ENCODE assay signal across 11 cellular contexts in the genomic region with DNA sequence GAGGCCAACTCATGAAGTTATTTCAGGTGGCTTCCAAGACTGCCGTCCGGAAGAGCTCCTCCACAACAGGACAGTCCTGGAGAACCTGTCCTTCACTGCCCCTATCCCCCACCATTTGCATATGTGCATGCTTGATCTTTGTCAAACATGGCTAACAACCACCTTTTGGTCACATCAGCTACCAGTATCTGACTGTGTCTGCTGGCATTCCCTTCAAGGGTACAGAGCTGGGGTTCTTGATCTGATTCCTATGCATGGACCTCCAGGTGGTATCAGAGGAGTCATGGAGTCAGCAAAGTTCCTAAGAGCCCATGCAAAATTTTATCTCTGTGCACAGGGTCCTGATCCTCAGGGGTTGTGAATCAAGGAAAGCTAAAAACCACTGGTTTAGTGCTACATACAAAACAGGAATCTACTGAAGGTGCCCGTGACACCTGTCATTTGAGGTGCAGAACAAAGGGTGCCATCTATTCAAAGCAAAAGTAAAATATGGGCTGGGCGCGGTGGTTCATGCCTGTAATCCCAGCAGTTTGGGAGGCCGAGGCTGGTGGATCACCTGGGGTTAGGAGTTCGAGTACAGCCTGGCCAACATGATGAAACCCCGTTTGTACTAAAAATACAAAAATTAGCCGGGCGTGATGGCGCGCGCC. TPM values are rescaled to one million over a fixed set of nuclear protein-coding genes. Genes with fewer than 3 reads are reported as not detected.
A peak's percentile ranks its signal among the peaks of the same experiment; 100 is the strongest.
DNase-seq lines count a peak whose midpoint lies in the region; ATAC-seq, FAIRE-seq and TF ChIP-seq lines count a peak whose summit lies in the region.
"Had no signal": no experiment of that assay in that cellular context is flagged by ENCODE, and none has a peak within 500 bp of the region (broad histone marks: within the 10 kb centered on the region; RNA-seq: fewer than 3 reads in every experiment).

No MANE protein-coding gene starts in this region.

- no peak for TF ChIP-seq POLR2A in vagina (IDR thresholded peaks at IDR 0.05)

- peak overlapping the region; percentile 99 for H3K27ac Mint-ChIP-seq in stimulated activated naive CD8-positive, alpha-beta T cell treated with anti-CD3 and anti-CD28 coated beads, Interleukin-15, Interleukin-2, amounts not matched to agents 100 ng/mL and 50 ng/mL, for 24 hours
- H3K27ac Mint-ChIP-seq in activated CD8-positive, alpha-beta T cell treated with anti-CD3 and anti-CD28 coated beads for 36 hours = peak overlapping the region; percentile 96

- no peaks in the 10 kb centered on the region for H3K36me3 ChIP-seq in keratinocyte (ENCODE audit: control insufficient read depth in 2 of 2, extremely low read depth in 1 of 2, insufficient read depth in 2 of 2, low read length in 2 of 2)
- no peaks in the 10 kb centered on the region for H3K36me3 ChIP-seq in vagina

- H3K4me3 ChIP-seq in keratinocyte (ENCODE audit: control insufficient read depth in 2 of 3, extremely low read depth in 1 of 3, insufficient read depth in 2 of 3, low read depth in 1 of 3, low read length in 3 of 3) (peak overlapping the region in 2 of 3 experiments; percentile 34 to 37), vagina (peak overlapping the region in 1 of 2 donors; percentile 5)

- H3K27me3 ChIP-seq in keratinocyte (ENCODE audit: control insufficient read depth, extremely low read depth, insufficient read depth, low read length) = no peaks in the 10 kb centered on the region
- no peaks in the 10 kb centered on the region for H3K27me3 ChIP-seq in vagina

- H3K9ac ChIP-seq in keratinocyte (ENCODE audit: control insufficient read depth, extremely low read depth, insufficient read depth, low read length) = peak overlapping the region; percentile 93
- H3K9ac ChIP-seq: parathyroid adenoma had no signal

- dilution Hi-C loops in keratinocyte (cut with MboI; ENCODE audit: extremely low pct_ligation_motif_present, low sequenced_read_pairs) = no loop called here

- no peak overlapping the region for H2AFZ ChIP-seq in keratinocyte (ENCODE audit: control insufficient read depth, low read length)
- H2AFZ ChIP-seq: parathyroid adenoma had no signal

- H3K9me3 ChIP-seq in keratinocyte (ENCODE audit: control insufficient read depth, low read depth, low read length) = no peaks in the 10 kb centered on the region
- no peaks in the 10 kb centered on the region for H3K9me3 ChIP-seq in vagina
- H3K9me3 ChIP-seq: Caco-2 had no signal

- FAIRE-seq in keratinocyte (lab: Jason Lieb, UNC) = no peak

- H4K20me1 ChIP-seq in keratinocyte (ENCODE audit: control insufficient read depth, extremely low read depth, insufficient read depth, low read length) = peaks cover 11% of the 10 kb centered on the region

- H3K27me3 Mint-ChIP-seq in stimulated activated naive CD8-positive, alpha-beta T cell treated with anti-CD3 and anti-CD28 coated beads, Interleukin-15, Interleukin-2, amounts not matched to agents 100 ng/mL and 50 ng/mL, for 24 hours = no peaks in the 10 kb centered on the region
- H3K27me3 Mint-ChIP-seq in activated CD8-positive, alpha-beta T cell treated with anti-CD3 and anti-CD28 coated beads for 36 hours = no peaks in the 10 kb centered on the region

- no peak for TF ChIP-seq CTCF in activated CD8-positive, alpha-beta T cell treated with anti-CD3 and anti-CD28 coated beads for 36 hours (IDR thresholded peaks at IDR 0.05)
- no peak for TF ChIP-seq CTCF in keratinocyte (optimal IDR thresholded peaks at IDR 0.05 in 1 of 3, IDR thresholded peaks at IDR 0.05 in 1 of 3, conservative IDR thresholded peaks at IDR 0.05 in 1 of 3; ENCODE audit: extremely low read depth in 1 of 3, insufficient read depth in 2 of 3, low read length in 3 of 3)
- no peak for TF ChIP-seq CTCF in vagina (IDR thresholded peaks at IDR 0.05)

- peaks cover 74% of the 10 kb centered on the region for H3K79me2 ChIP-seq in keratinocyte (ENCODE audit: control insufficient read depth, insufficient read depth, low read length)

- H3K4me1 Mint-ChIP-seq in stimulated activated naive CD8-positive, alpha-beta T cell treated with anti-CD3 and anti-CD28 coated beads, Interleukin-15, Interleukin-2, amounts not matched to agents 100 ng/mL and 50 ng/mL, for 24 hours (ENCODE audit: low read depth) = peaks cover 88% of the 10 kb centered on the region
- peaks cover 68% of the 10 kb centered on the region for H3K4me1 Mint-ChIP-seq in activated CD8-positive, alpha-beta T cell treated with anti-CD3 and anti-CD28 coated beads for 36 hours (ENCODE audit: low read depth)

- intact Hi-C loops in activated CD8-positive, alpha-beta T cell treated with anti-CD3 and anti-CD28 coated beads for 36 hours (cut with micrococcal nuclease) = loop anchor here (2.0 kb wide), 1 partner anchor 17 kb away; no protein-coding TSS in a partner anchor
- intact Hi-C loops in vagina (cut with DNase I) = loop anchor here (5.0 kb wide), 1 partner anchor 37 kb away; no protein-coding TSS in a partner anchor

- peak overlapping the region; percentile 99 for H3K4me2 ChIP-seq in keratinocyte (ENCODE audit: control insufficient read depth, extremely low read depth, insufficient read depth, low read depth, low read length)

- H3K9me3 Mint-ChIP-seq in stimulated activated naive CD8-positive, alpha-beta T cell treated with anti-CD3 and anti-CD28 coated beads, Interleukin-15, Interleukin-2, amounts not matched to agents 100 ng/mL and 50 ng/mL, for 24 hours = no peaks in the 10 kb centered on the region
- no peaks in the 10 kb centered on the region for H3K9me3 Mint-ChIP-seq in activated CD8-positive, alpha-beta T cell treated with anti-CD3 and anti-CD28 coated beads for 36 hours

- H3K4me1 ChIP-seq in keratinocyte (ENCODE audit: control insufficient read depth, extremely low read depth, insufficient read depth, low read length) = peaks cover 63% of the 10 kb centered on the region
- H3K4me1 ChIP-seq in vagina = peaks cover 85% of the 10 kb centered on the region

- POLR2A ChIA-PET in activated CD8-positive, alpha-beta T cell treated with anti-CD3 and anti-CD28 coated beads for 36 hours (lab: Charles Lee) = interaction anchor here (0.7 to 7.7 kb wide), 14 partner anchors 12 to 1263 kb away, joined by 3 to 79 read pairs (median 4); a partner anchor contains a TSS

- DNase-seq in stimulated activated naive CD8-positive, alpha-beta T cell treated with anti-CD3 and anti-CD28 coated beads, Interleukin-15, Interleukin-2, amounts not matched to agents 100 U/mL and 50 U/mL, for 24 hours = no peak
- DNase-seq in activated CD8-positive, alpha-beta T cell treated with anti-CD3 and anti-CD28 coated beads for 36 hours = peak; percentile 41
- DNase-seq in keratinocyte (ENCODE audit: low read depth, low spot score) = no peak
- DNase-seq in vagina (ENCODE audit: extremely low spot score in 2 of 2) = no peak
- no peak for DNase-seq in GDM1 (lab: John Stamatoyannopoulos, UW)
- no peak for DNase-seq in C1 segment of cervical spinal cord (lab: John Stamatoyannopoulos, UW)
- DNase-seq: Caco-2, Kasumi-1 had no signal

- CTCF ChIA-PET in activated CD8-positive, alpha-beta T cell treated with anti-CD3 and anti-CD28 coated beads for 36 hours (lab: Charles Lee) = interaction anchor here (1.0 to 1.8 kb wide), 6 partner anchors 12 to 128 kb away, joined by 3 to 4 read pairs (median 3); no protein-coding TSS in a partner anchor

- no peaks in the 10 kb centered on the region for H3K9me1 ChIP-seq in keratinocyte (ENCODE audit: control insufficient read depth, extremely low read depth, insufficient read depth, low read length)

- H3K4me3 Mint-ChIP-seq in stimulated activated naive CD8-positive, alpha-beta T cell treated with anti-CD3 and anti-CD28 coated beads, Interleukin-15, Interleukin-2, amounts not matched to agents 100 ng/mL and 50 ng/mL, for 24 hours = peak overlapping the region; percentile 98
- peak overlapping the region; percentile 92 for H3K4me3 Mint-ChIP-seq in activated CD8-positive, alpha-beta T cell treated with anti-CD3 and anti-CD28 coated beads for 36 hours

- H3K27ac ChIP-seq in keratinocyte (ENCODE audit: control insufficient read depth, insufficient read depth, low read length) (peak overlapping the region; percentile 100), vagina (peak overlapping the region; percentile 87)
- H3K27ac ChIP-seq: parathyroid adenoma had no signal

- peaks cover 37% of the 10 kb centered on the region for H3K36me3 Mint-ChIP-seq in stimulated activated naive CD8-positive, alpha-beta T cell treated with anti-CD3 and anti-CD28 coated beads, Interleukin-15, Interleukin-2, amounts not matched to agents 100 ng/mL and 50 ng/mL, for 24 hours (ENCODE audit: low read depth)
- H3K36me3 Mint-ChIP-seq in activated CD8-positive, alpha-beta T cell treated with anti-CD3 and anti-CD28 coated beads for 36 hours (ENCODE audit: low read depth) = peaks cover 33% of the 10 kb centered on the region

- ATAC-seq in stimulated activated naive CD8-positive, alpha-beta T cell treated with anti-CD3 and anti-CD28 coated beads, Interleukin-15, Interleukin-2, amounts not matched to agents 100 U/mL and 50 U/mL, for 24 hours = no peak
- no peak for ATAC-seq in activated CD8-positive, alpha-beta T cell treated with anti-CD3 and anti-CD28 coated beads for 36 hours
- ATAC-seq in HG02759 (IDR thresholded peaks at IDR 0.05; ENCODE audit: unreplicated experiment) = no peak

RNA-seq across cellular contexts. Expression of a gene that starts 3.8 kb away (rescaled TPM):
- total RNA-seq in activated CD8-positive, alpha-beta T cell treated with anti-CD3 and anti-CD28 coated beads for 36 hours = 10 to 100 TPM; 43.1 to 44.5 TPM
- polyA plus RNA-seq in keratinocyte = 23.3 to 35.9 TPM (median 23.7 TPM) in 3 replicates
- polyA plus RNA-seq in keratinocyte (2011; ENCODE audit: low read depth) = 5.6 TPM
- 14.6 and 27.5 TPM in 2 replicates for polyA plus RNA-seq in keratinocyte (2011; cell fraction: cytosol; rRNA removed)
- 21.6 and 28.6 TPM in 2 replicates for polyA plus RNA-seq in keratinocyte (2011; cell fraction: nucleus; rRNA removed)
- polyA plus RNA-seq in keratinocyte (2012; ENCODE audit: low replicate concordance) = 16.2 and 20.7 TPM in 2 replicates
- polyA minus RNA-seq in keratinocyte = 35.9 to 44.9 TPM (median 36.5 TPM) in 3 replicates
- 27.0 TPM for polyA minus RNA-seq in keratinocyte (2011; cell fraction: cytosol; rRNA and poly(A)+ RNA removed)
- polyA minus RNA-seq in keratinocyte (2011; cell fraction: nucleus; rRNA and poly(A)+ RNA removed) = 17.8 and 30.9 TPM in 2 replicates
- total RNA-seq in vagina = 43.0 TPM

RNA-seq across cellular contexts. Expression of a gene that starts 34.6 kb away (rescaled TPM):
- total RNA-seq in activated CD8-positive, alpha-beta T cell treated with anti-CD3 and anti-CD28 coated beads for 36 hours = 1 to 10 TPM; 7.9 to 8.6 TPM
- polyA plus RNA-seq in keratinocyte = 14.4 to 31.8 TPM (median 30.6 TPM) in 3 replicates
- 2.3 TPM for polyA plus RNA-seq in keratinocyte (2011; ENCODE audit: low read depth)
- polyA plus RNA-seq in keratinocyte (2011; cell fraction: cytosol; rRNA removed) = 17.0 and 25.0 TPM in 2 replicates
- polyA plus RNA-seq in keratinocyte (2011; cell fraction: nucleus; rRNA removed) = 31.0 and 34.6 TPM in 2 replicates
- polyA plus RNA-seq in keratinocyte (2012; ENCODE audit: low replicate concordance) = 13.4 and 19.4 TPM in 2 replicates
- polyA minus RNA-seq in keratinocyte = 11.8 to 23.0 TPM (median 14.3 TPM) in 3 replicates
- polyA minus RNA-seq in keratinocyte (2011; cell fraction: cytosol; rRNA and poly(A)+ RNA removed) = 14.4 TPM
- polyA minus RNA-seq in keratinocyte (2011; cell fraction: nucleus; rRNA and poly(A)+ RNA removed) = 16.4 and 23.4 TPM in 2 replicates
- 31.4 TPM for total RNA-seq in vagina
